Comparison of ENCODE assay signal across 1 cellular context in genomic region chr4:76996445-76996844, GRCh38.
TF ChIP-seq lines count a peak whose summit lies in the region.

No MANE protein-coding gene starts in this region.

TF ChIP-seq in IMR-90, 13 proteins besides CTCF, POLR2A, EP300 and RAD21:
- TF ChIP-seq, protein P1, sequence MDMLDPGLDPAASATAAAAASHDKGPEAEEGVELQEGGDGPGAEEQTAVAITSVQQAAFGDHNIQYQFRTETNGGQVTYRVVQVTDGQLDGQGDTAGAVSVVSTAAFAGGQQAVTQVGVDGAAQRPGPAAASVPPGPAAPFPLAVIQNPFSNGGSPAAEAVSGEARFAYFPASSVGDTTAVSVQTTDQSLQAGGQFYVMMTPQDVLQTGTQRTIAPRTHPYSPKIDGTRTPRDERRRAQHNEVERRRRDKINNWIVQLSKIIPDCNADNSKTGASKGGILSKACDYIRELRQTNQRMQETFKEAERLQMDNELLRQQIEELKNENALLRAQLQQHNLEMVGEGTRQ (IDR thresholded peaks at IDR 0.05; ENCODE audit: low read depth, low read length): no peak
- TF ChIP-seq RCOR1 (IDR thresholded peaks at IDR 0.05; ENCODE audit: insufficient replicate concordance, low read length): no peak
- no peak for TF ChIP-seq MXI1 (IDR thresholded peaks at IDR 0.05; ENCODE audit: borderline replicate concordance, low read depth, low read length)
- TF ChIP-seq FOS (IDR thresholded peaks at IDR 0.05; ENCODE audit: low read depth, low read length): no peak
- TF ChIP-seq CEBPB (IDR thresholded peaks at IDR 0.05; ENCODE audit: low read depth, low read length): no peak
- TF ChIP-seq MAZ (IDR thresholded peaks at IDR 0.05; ENCODE audit: borderline replicate concordance, low read depth, low read length): no peak
- TF ChIP-seq NFE2L2 (IDR thresholded peaks at IDR 0.05; ENCODE audit: low read depth, low read length): no peak
- no peak for TF ChIP-seq SMC3 (IDR thresholded peaks at IDR 0.05; ENCODE audit: low read depth, low read length)
